ENCODE assay signal across 1 cellular context in the genomic region with DNA sequence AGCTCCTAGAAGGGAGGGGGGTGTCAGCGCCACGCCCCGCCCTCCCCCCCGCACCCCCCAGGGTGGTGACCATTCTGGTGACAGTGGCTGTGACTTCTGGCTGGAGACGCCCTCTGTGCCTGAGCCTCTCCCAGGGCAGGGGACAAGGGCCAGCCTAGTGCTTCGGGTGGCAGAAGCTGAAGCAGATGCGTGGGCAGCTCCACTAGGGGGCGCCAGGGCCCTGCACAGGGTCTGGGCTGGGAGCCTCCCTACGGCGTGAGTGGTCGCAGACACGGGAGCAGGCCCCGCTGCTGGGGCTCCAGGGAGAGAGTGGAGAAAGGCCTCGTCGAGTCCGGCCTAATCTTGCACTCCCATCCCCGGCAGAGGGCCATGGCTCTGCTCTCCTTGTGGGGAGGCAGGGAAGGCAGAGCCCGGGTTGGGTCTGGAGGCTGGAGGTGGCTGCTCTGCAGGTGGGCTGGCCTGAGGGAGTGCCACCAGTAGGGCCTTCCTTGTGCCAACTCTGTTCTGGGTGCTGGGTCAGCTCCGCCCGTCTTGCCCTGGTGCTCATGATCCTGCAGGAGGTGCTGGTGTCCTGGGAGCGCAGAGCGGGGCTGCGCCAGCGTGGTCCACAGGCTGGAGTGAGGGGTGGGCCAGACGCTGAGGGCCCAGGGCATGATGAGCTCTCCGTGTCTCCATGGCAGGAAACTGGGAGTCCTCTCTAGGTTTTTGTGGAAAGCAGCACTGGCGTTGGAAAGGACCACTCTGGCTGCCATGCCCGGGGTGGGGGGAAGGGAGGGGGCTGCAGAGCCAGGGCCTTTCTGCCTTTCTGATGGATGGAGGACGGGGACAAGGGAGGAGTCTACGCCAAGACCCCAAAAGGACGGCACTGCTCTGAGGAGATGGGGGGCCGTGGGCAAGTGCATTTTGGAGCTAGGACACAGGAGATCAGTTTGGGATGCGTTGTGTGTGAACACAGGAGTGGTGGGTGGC.
TF ChIP-seq lines count a peak whose summit lies in the region.

No MANE protein-coding gene starts in this region.

TF ChIP-seq in SK-N-SH treated with all-trans-retinoic acid at 6 μM for 48 hours, 23 proteins besides CTCF, POLR2A, EP300 and RAD21 (continued from another document):
- TF ChIP-seq SNAI2 (CRISPR knock-in tag; IDR thresholded peaks at IDR 0.05) (no peak), ISL1 (CRISPR knock-in tag; IDR thresholded peaks at IDR 0.05) (no peak), PPARA (CRISPR knock-in tag; IDR thresholded peaks at IDR 0.05; ENCODE audit: borderline replicate concordance) (no peak), TOX (CRISPR knock-in tag; IDR thresholded peaks at IDR 0.05; ENCODE audit: borderline replicate concordance) (no peak), POU6F1 (CRISPR knock-in tag; IDR thresholded peaks at IDR 0.05; ENCODE audit: borderline replicate concordance, low read depth) (no peak), ZFP3 (CRISPR knock-in tag; IDR thresholded peaks at IDR 0.05) (no peak), ARNTL (CRISPR knock-in tag; IDR thresholded peaks at IDR 0.05; ENCODE audit: borderline replicate concordance, low read depth) (no peak)
